ENCODE assay signal across 8 cellular contexts in genomic region chr5:143435207-143435657, GRCh38. TPM values are rescaled to one million over a fixed set of nuclear protein-coding genes. Genes with fewer than 3 reads are reported as not detected.
DNase-seq lines count a peak whose midpoint lies in the region; ATAC-seq, FAIRE-seq and TF ChIP-seq lines count a peak whose summit lies in the region.

No MANE protein-coding gene starts in this region.

- no peaks in the 10 kb centered on the region for H3K27me3 ChIP-seq in liver (ENCODE audit: control insufficient read depth in 4 of 4, insufficient read depth in 4 of 4, low read length in 3 of 4)

- H3K9ac ChIP-seq in liver (ENCODE audit: low read depth in 1 of 2, low read length in 2 of 2): peak overlapping the region; percentile 19 to 90

- peak overlapping the region; percentile 46 to 61 (median 60) for H3K4me3 ChIP-seq in liver (ENCODE audit: low read depth in 1 of 3, low read length in 3 of 3)

- H3K27ac ChIP-seq in liver (ENCODE audit: low read depth in 1 of 2, low read length in 2 of 2): peak overlapping the region; percentile 66 to 84

- FAIRE-seq in D721Med (lab: Jason Lieb, UNC): no peak

- H3K9me3 Mint-ChIP-seq in activated CD8-positive, alpha-beta memory T cell treated with anti-CD3 and anti-CD28 coated beads, Interleukin-2, amount 10 ng/mL, durations not matched to agents 7 days and 5 days (ENCODE audit: low read depth): no peaks in the 10 kb centered on the region

- ATAC-seq in GM19463 (IDR thresholded peaks at IDR 0.05; ENCODE audit: unreplicated experiment) (peak; percentile 82), HG03469 (IDR thresholded peaks at IDR 0.05; ENCODE audit: unreplicated experiment) (peak; percentile 83)
- peak; percentile 59 for ATAC-seq in activated CD8-positive, alpha-beta memory T cell treated with anti-CD3 and anti-CD28 coated beads, Interleukin-2, amount 10 ng/mL, durations not matched to agents 7 days and 5 days

- CTCF ChIA-PET in activated CD8-positive, alpha-beta memory T cell treated with anti-CD3 and anti-CD28 coated beads, Interleukin-2, amount 10 ng/mL, durations not matched to agents 7 days and 5 days (lab: Charles Lee): interaction anchor here (1.3 to 1.5 kb wide), 3 partner anchors 9 to 390 kb away, joined by 4 to 6 read pairs (median 5); no protein-coding TSS in a partner anchor

- peaks cover 45% of the 10 kb centered on the region for H3K4me1 Mint-ChIP-seq in activated CD8-positive, alpha-beta memory T cell treated with anti-CD3 and anti-CD28 coated beads, Interleukin-2, amount 10 ng/mL, durations not matched to agents 7 days and 5 days

- DNase-seq in EH (ENCODE audit: low read depth): peak; percentile 29
- peak; percentile 60 for DNase-seq in activated CD8-positive, alpha-beta memory T cell treated with anti-CD3 and anti-CD28 coated beads, Interleukin-2, amount 10 ng/mL, durations not matched to agents 7 days and 5 days
- DNase-seq in D721Med (ENCODE audit: insufficient read length, low spot score): no peak
- DNase-seq in kidney glomerular epithelial cell (lab: John Stamatoyannopoulos, UW): no peak
- no peak for DNase-seq in effector CD8-positive, alpha-beta T cell (lab: John Stamatoyannopoulos, UW)

- peak overlapping the region; percentile 78 for H3K4me3 Mint-ChIP-seq in activated CD8-positive, alpha-beta memory T cell treated with anti-CD3 and anti-CD28 coated beads, Interleukin-2, amount 10 ng/mL, durations not matched to agents 7 days and 5 days

- no peaks in the 10 kb centered on the region for H3K36me3 ChIP-seq in liver (ENCODE audit: control insufficient read depth in 4 of 4, insufficient read depth in 3 of 4, low read depth in 1 of 4, low read length in 3 of 4)

- TF ChIP-seq CTCF in liver (IDR thresholded peaks at IDR 0.05; ENCODE audit: low read depth, low read length, missing input control) (no peak), D721Med (IDR thresholded peaks at IDR 0.05; ENCODE audit: insufficient read depth, missing control alignments) (no peak)

- H3K27ac Mint-ChIP-seq in activated CD8-positive, alpha-beta memory T cell treated with anti-CD3 and anti-CD28 coated beads, Interleukin-2, amount 10 ng/mL, durations not matched to agents 7 days and 5 days: peak overlapping the region; percentile 85

- 17% methylated on average over 6 of the region's 6 CpGs for WGBS in liver

- H3K36me3 Mint-ChIP-seq in activated CD8-positive, alpha-beta memory T cell treated with anti-CD3 and anti-CD28 coated beads, Interleukin-2, amount 10 ng/mL, durations not matched to agents 7 days and 5 days: no peaks in the 10 kb centered on the region

- no peaks in the 10 kb centered on the region for H3K9me3 ChIP-seq in liver (ENCODE audit: control insufficient read depth in 4 of 4, low read length in 3 of 4)

- peak; percentile 46 to 53 for TF ChIP-seq RAD21 in liver (IDR thresholded peaks at IDR 0.05)

- H3K4me1 ChIP-seq in liver (ENCODE audit: control insufficient read depth in 4 of 4, insufficient read depth in 4 of 4, low read length in 3 of 4): peaks cover 0 to 27% (median 16%) of the 10 kb centered on the region in 4 donors

- H3K27me3 Mint-ChIP-seq in activated CD8-positive, alpha-beta memory T cell treated with anti-CD3 and anti-CD28 coated beads, Interleukin-2, amount 10 ng/mL, durations not matched to agents 7 days and 5 days: no peaks in the 10 kb centered on the region

TF ChIP-seq in liver, 16 proteins besides CTCF, POLR2A, EP300 and RAD21:
- TF ChIP-seq REST (IDR thresholded peaks at IDR 0.05): peak; percentile 17
- TF ChIP-seq NR2F2 (IDR thresholded peaks at IDR 0.05): no peak
- peak; percentile 30 for TF ChIP-seq SP1 (IDR thresholded peaks at IDR 0.05)
- no peak for TF ChIP-seq ZBTB33 (IDR thresholded peaks at IDR 0.05)
- peak; percentile 60 for TF ChIP-seq TAF1 (conservative IDR thresholded peaks at IDR 0.05)
- peak in 1 of 2 donors; percentile 23 for TF ChIP-seq HNF4A (conservative IDR thresholded peaks at IDR 0.05)
- no peak for TF ChIP-seq EGR1 (IDR thresholded peaks at IDR 0.05; ENCODE audit: low read depth in 2 of 2)
- TF ChIP-seq HNF4G (IDR thresholded peaks at IDR 0.05): no peak
- no peak for TF ChIP-seq GABPA (IDR thresholded peaks at IDR 0.05 in 1 of 2, conservative IDR thresholded peaks at IDR 0.05 in 1 of 2)
- no peak for TF ChIP-seq FOXA2 (IDR thresholded peaks at IDR 0.05)
- peak in 1 of 2 donors; percentile 30 for TF ChIP-seq JUND (IDR thresholded peaks at IDR 0.05)
- TF ChIP-seq MAX (IDR thresholded peaks at IDR 0.05): no peak
- no peak for TF ChIP-seq FOXA1 (IDR thresholded peaks at IDR 0.05)
- no peak for TF ChIP-seq ATF3 (IDR thresholded peaks at IDR 0.05)
- peak; percentile 78 for TF ChIP-seq YY1 (IDR thresholded peaks at IDR 0.05)
- peak in 1 of 2 donors; percentile 27 for TF ChIP-seq RXRA (IDR thresholded peaks at IDR 0.05)

RNA-seq across cellular contexts. Expression of gene NR3C1, which starts 31.7 kb away (rescaled TPM):
- total RNA-seq in activated CD8-positive, alpha-beta memory T cell treated with anti-CD3 and anti-CD28 coated beads, Interleukin-2, amount 10 ng/mL, durations not matched to agents 7 days and 5 days: 10 to 100 TPM; 66.2 to 77.9 TPM
- 10 to 100 TPM; 27.3 to 36.4 TPM for total RNA-seq in liver
- polyA plus RNA-seq in liver: 10 to 100 TPM; 24.5 to 30.7 TPM

Comparison
In these comparisons a context has a peak if more than half of its experiments do, and no peak if none do; other contexts are left out.
1. DNase-seq: peak in EH (single experiment) and activated CD8-positive, alpha-beta memory T cell treated with anti-CD3 and anti-CD28 coated beads, Interleukin-2, amount 10 ng/mL, durations not matched to agents 7 days and 5 days (single experiment); none in D721Med (single experiment), kidney glomerular epithelial cell (single experiment) and effector CD8-positive, alpha-beta T cell (single experiment).
2. Peak in every context shown above with its lines, with median percentiles within 50 percentile points of each other: ATAC-seq.